ENCODE assay signal across 8 cellular contexts in the genomic region with DNA sequence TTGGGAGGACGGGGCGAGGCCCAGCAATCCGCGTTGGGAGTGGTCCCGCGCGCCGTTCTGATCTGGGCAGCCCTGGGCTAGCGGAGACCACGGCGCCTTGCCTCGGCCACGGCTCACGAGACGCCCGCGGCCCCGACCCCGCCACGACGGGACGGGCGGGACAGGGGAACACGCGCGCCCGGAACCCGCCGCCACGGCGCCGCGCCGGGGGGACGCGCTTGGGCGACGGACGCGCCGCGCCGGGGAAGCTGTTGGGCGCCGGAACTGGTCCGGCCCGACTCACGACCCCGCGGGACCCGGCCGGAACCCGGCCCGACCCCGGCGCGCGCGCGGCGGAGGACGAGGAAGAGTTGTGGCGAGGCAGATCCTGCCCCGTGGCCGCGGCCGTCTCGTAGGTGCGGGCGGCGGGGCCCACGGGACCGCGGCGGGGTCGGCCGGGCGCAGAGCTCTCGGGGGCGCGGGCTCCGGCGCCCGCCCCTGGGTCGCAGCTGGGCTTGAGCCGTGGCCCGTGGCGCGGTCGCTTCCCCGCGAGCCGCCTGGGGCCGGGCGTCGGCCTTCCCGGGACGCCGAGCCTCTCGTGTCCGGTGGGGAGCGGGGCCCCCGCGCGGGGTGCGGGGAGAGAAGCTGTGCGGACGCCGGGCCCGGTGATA. TPM values are rescaled to one million over a fixed set of nuclear protein-coding genes. Genes with fewer than 3 reads are reported as not detected.
DNase-seq lines count a peak whose midpoint lies in the region; ATAC-seq and TF ChIP-seq lines count a peak whose summit lies in the region.

Gene ACSF3 (plus strand): TSS at position 251 of the 650 bp plus-strand sequence. CDS start 6,830 bp downstream, outside the sequence.

- CTCF ChIA-PET in PC-3 (lab: Charles Lee): interaction anchor here (0.6 kb wide), 1 partner anchor 101 kb away, joined by 7 read pairs; no protein-coding TSS in a partner anchor

- intact Hi-C loops in PC-3 (cut with micrococcal nuclease): no loop called here
- intact Hi-C loops in activated T-helper 1 cell treated with anti-CD3 and anti-CD28 coated beads, Interleukin-12 subunit alpha, Interleukin-12 subunit beta, Interleukin-2, Interleukin-4 antibody, amounts not matched to agents 30 ng/mL and 10 ng/mL and 1 ng/mL, durations not matched to agents 14 hours and 24 hours and 36 hours (cut with micrococcal nuclease): no loop called here

- H3K27me3 Mint-ChIP-seq in activated T-helper 1 cell treated with anti-CD3 and anti-CD28 coated beads, Interleukin-12 subunit alpha, Interleukin-12 subunit beta, Interleukin-2, Interleukin-4 antibody, amounts not matched to agents 30 ng/mL and 10 ng/mL and 1 ng/mL, durations not matched to agents 14 hours and 24 hours and 36 hours (ENCODE audit: insufficient read depth): peaks cover 6% of the 10 kb centered on the region
- H3K27me3 Mint-ChIP-seq in naive thymus-derived CD8-positive, alpha-beta T cell: peaks cover 0 to 13% (median 7%) of the 10 kb centered on the region in 5 donors

- H3K27ac ChIP-seq in PC-3 (ENCODE audit: low read length): no peak within 1 kb of the TSS

- H3K4me1 Mint-ChIP-seq in activated T-helper 1 cell treated with anti-CD3 and anti-CD28 coated beads, Interleukin-12 subunit alpha, Interleukin-12 subunit beta, Interleukin-2, Interleukin-4 antibody, amounts not matched to agents 30 ng/mL and 10 ng/mL and 1 ng/mL, durations not matched to agents 14 hours and 24 hours and 36 hours (ENCODE audit: low read depth): peaks cover 47% of the 10 kb centered on the region
- H3K4me1 Mint-ChIP-seq in naive thymus-derived CD8-positive, alpha-beta T cell: peaks cover 22 to 52% (median 47%) of the 10 kb centered on the region in 4 donors

- no TSS peak for BruUV-seq in PC-3 (replicated peaks; lab: Mats Ljungman, UMichigan)

- H3K4me3 ChIP-seq in HAP-1 (peak within 1 kb of the TSS; percentile 67), PC-3 (ENCODE audit: low read length) (peak within 1 kb of the TSS; percentile 82)

- H3K79me2 ChIP-seq in PC-3 (ENCODE audit: low read length): peaks cover 46% of the 10 kb centered on the region

- H2AFZ ChIP-seq in PC-3 (ENCODE audit: low read length): peak within 1 kb of the TSS; percentile 63

- peaks cover 18% of the 10 kb centered on the region for H3K36me3 Mint-ChIP-seq in activated T-helper 1 cell treated with anti-CD3 and anti-CD28 coated beads, Interleukin-12 subunit alpha, Interleukin-12 subunit beta, Interleukin-2, Interleukin-4 antibody, amounts not matched to agents 30 ng/mL and 10 ng/mL and 1 ng/mL, durations not matched to agents 14 hours and 24 hours and 36 hours (ENCODE audit: low read depth)
- H3K36me3 Mint-ChIP-seq in naive thymus-derived CD8-positive, alpha-beta T cell: peaks cover 0 to 2% (median 0%) of the 10 kb centered on the region in 3 donors

- TF ChIP-seq CTCF in PC-3 (conservative IDR thresholded peaks at IDR 0.05; ENCODE audit: low read depth, low read length): no peak

- H3K9me2 ChIP-seq in PC-3 (replicated peaks; ENCODE audit: low read length): no peaks in the 10 kb centered on the region

- no peaks in the 10 kb centered on the region for H3K9me3 Mint-ChIP-seq in activated T-helper 1 cell treated with anti-CD3 and anti-CD28 coated beads, Interleukin-12 subunit alpha, Interleukin-12 subunit beta, Interleukin-2, Interleukin-4 antibody, amounts not matched to agents 30 ng/mL and 10 ng/mL and 1 ng/mL, durations not matched to agents 14 hours and 24 hours and 36 hours
- H3K9me3 Mint-ChIP-seq in naive thymus-derived CD8-positive, alpha-beta T cell: no peaks in the 10 kb centered on the region

- peaks cover 8% of the 10 kb centered on the region; the same call in 1 of the 2 replicates for H3K4me1 ChIP-seq in HAP-1
- peaks cover 7% of the 10 kb centered on the region; the same call in 1 of the 2 replicates for H3K4me1 ChIP-seq in PC-3 (ENCODE audit: insufficient read depth, low read length)

- ATAC-seq in PC-3 (peak; percentile 88), GM21367 (IDR thresholded peaks at IDR 0.05; ENCODE audit: unreplicated experiment) (no peak)
- ATAC-seq in naive thymus-derived CD8-positive, alpha-beta T cell: peak; percentile 8 to 43

- H3K36me3 ChIP-seq in HAP-1 (replicated peaks) (no peaks in the 10 kb centered on the region; the same call in 1 of the 2 replicates), PC-3 (ENCODE audit: low read depth, low read length) (no peaks in the 10 kb centered on the region)

- peak; percentile 70 for DNase-seq in Daoy (ENCODE audit: low read depth)
- DNase-seq in HAP-1 (ENCODE audit: low spot score in 2 of 2): peak; percentile 21 to 71
- peak; percentile 53 for DNase-seq in PC-3
- DNase-seq in activated T-helper 1 cell treated with anti-CD3 and anti-CD28 coated beads, Interleukin-12 subunit alpha, Interleukin-12 subunit beta, Interleukin-2, Interleukin-4 antibody, amounts not matched to agents 30 ng/mL and 10 ng/mL and 1 ng/mL, durations not matched to agents 14 hours and 24 hours and 36 hours (ENCODE audit: low spot score): peak; percentile 71
- DNase-seq in fibroblast of gingiva (ENCODE audit: low read depth): peak; percentile 59
- DNase-seq in naive thymus-derived CD8-positive, alpha-beta T cell: peak; percentile 37 to 78 (median 62)
- peak in 5 of 6 experiments; percentile 32 to 71 (median 56) for DNase-seq in stimulated activated naive CD4-positive, alpha-beta T cell (lab: John Stamatoyannopoulos, UW)

- H3K27ac Mint-ChIP-seq in activated T-helper 1 cell treated with anti-CD3 and anti-CD28 coated beads, Interleukin-12 subunit alpha, Interleukin-12 subunit beta, Interleukin-2, Interleukin-4 antibody, amounts not matched to agents 30 ng/mL and 10 ng/mL and 1 ng/mL, durations not matched to agents 14 hours and 24 hours and 36 hours: peak within 1 kb of the TSS; percentile 96
- H3K27ac Mint-ChIP-seq in naive thymus-derived CD8-positive, alpha-beta T cell: peak within 1 kb of the TSS; percentile 86 to 100 (median 96)

- POLR2A ChIA-PET in PC-3 (lab: Charles Lee; ENCODE audit: unreplicated experiment): interaction anchor here (0.7 kb wide), 1 partner anchor 250 kb away, joined by 4 read pairs; no protein-coding TSS in a partner anchor
- POLR2A ChIA-PET in naive thymus-derived CD8-positive, alpha-beta T cell (lab: Charles Lee): interaction anchor here (0.7 to 2.3 kb wide), 18 partner anchors 9 to 406 kb away, joined by 3 to 36 read pairs (median 4); partner anchors contain the start of genes CDH15, TRAPPC2L and ZNF778

- peak within 1 kb of the TSS; percentile 99 for H3K4me3 Mint-ChIP-seq in activated T-helper 1 cell treated with anti-CD3 and anti-CD28 coated beads, Interleukin-12 subunit alpha, Interleukin-12 subunit beta, Interleukin-2, Interleukin-4 antibody, amounts not matched to agents 30 ng/mL and 10 ng/mL and 1 ng/mL, durations not matched to agents 14 hours and 24 hours and 36 hours
- peak within 1 kb of the TSS; percentile 90 to 98 (median 96) for H3K4me3 Mint-ChIP-seq in naive thymus-derived CD8-positive, alpha-beta T cell

- no peaks in the 10 kb centered on the region for H3F3A ChIP-seq in PC-3 (ENCODE audit: low read length, unreplicated experiment)

- H4K20me1 ChIP-seq in PC-3 (ENCODE audit: low read length): no peaks in the 10 kb centered on the region

- in situ Hi-C loops in HAP-1 (cut with MboI; ENCODE audit: low sequenced_read_pairs): no loop called here

- H3K27me3 ChIP-seq in HAP-1 (ENCODE audit: low read depth) (no peaks in the 10 kb centered on the region), PC-3 (ENCODE audit: low read length) (no peaks in the 10 kb centered on the region)

- H3K9ac ChIP-seq in PC-3 (ENCODE audit: low read length): peak within 1 kb of the TSS; percentile 85

- H3K4me2 ChIP-seq in PC-3 (ENCODE audit: low read length): peak within 1 kb of the TSS; percentile 89

- H3K9me3 ChIP-seq in HAP-1 (no peaks in the 10 kb centered on the region), PC-3 (ENCODE audit: low read length) (no peaks in the 10 kb centered on the region)

RNA-seq across cellular contexts. Expression of gene ACSF3, which starts in this region (rescaled TPM):
- total RNA-seq in Daoy (2014; rRNA removed; shearing (Covaris generic)): 13.1 and 13.4 TPM in 2 replicates
- total RNA-seq in PC-3 (2014; rRNA removed): 33.5 and 42.6 TPM in 2 replicates
- total RNA-seq in activated T-helper 1 cell treated with anti-CD3 and anti-CD28 coated beads, Interleukin-12 subunit alpha, Interleukin-12 subunit beta, Interleukin-2, Interleukin-4 antibody, amounts not matched to agents 30 ng/mL and 10 ng/mL and 1 ng/mL, durations not matched to agents 14 hours and 24 hours and 36 hours: 37.0 and 39.0 TPM in 2 replicates
- 10 to 100 TPM; 61.5 to 64.4 TPM for total RNA-seq in naive thymus-derived CD8-positive, alpha-beta T cell
- 10 to 100 TPM; 21.3 to 44.7 (median 22.9) TPM for polyA plus RNA-seq in naive thymus-derived CD8-positive, alpha-beta T cell
